Comparison of ENCODE assay signal across 1 cellular context in the genomic region with DNA sequence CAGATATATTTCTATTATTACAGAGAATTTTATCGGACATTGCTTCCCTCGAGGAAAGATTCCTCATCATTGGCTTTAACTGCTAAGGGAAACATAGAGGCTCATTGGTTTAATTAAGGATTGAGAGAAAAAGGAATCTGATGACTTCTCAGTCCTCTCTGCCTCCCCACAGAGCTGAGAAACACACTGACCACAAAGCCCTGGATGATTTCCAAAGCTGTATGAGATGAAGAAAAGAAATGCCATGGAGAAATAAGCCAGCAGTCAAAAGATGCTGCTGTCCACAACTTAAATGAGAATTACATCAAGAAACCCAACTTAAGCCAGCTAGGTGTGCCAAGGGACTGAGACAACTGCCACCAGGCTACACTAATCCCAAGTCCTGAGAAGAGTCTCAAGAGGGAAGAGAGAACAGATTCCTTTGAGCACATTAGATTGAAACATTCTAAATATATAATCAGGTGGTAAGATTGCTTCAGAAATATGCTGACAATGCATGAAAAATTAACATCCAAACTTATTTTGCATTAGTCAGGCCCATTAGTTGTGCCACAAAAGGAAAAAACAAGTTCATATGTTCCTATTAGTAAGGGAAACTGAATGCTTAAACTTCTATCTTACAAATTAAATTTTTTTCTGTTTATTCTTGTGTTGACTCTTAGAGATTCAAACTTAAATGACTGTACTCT.
TF ChIP-seq lines count a peak whose summit lies in the region.

No MANE protein-coding gene starts in this region.

TF ChIP-seq in H1, 55 proteins besides CTCF, POLR2A, EP300 and RAD21:
- TF ChIP-seq MAFK (IDR thresholded peaks at IDR 0.05; ENCODE audit: low read depth, low read length): peak; percentile 67; the same call in 1 of the 2 replicates
- no peak for TF ChIP-seq E2F6 (IDR thresholded peaks at IDR 0.05)
TF ChIP-seq in H1: peak in this region for 1.
